1 cellular context compared by ENCODE assay signal in genomic region chr9:137175345-137175961, GRCh38.
A peak's percentile ranks its signal among the peaks of the same experiment; 100 is the strongest.
TF ChIP-seq lines count a peak whose summit lies in the region.

No MANE protein-coding gene starts in this region.

TF ChIP-seq in H1, 55 proteins besides CTCF, POLR2A, EP300 and RAD21:
- no peak for TF ChIP-seq GTF2F1 (IDR thresholded peaks at IDR 0.05; ENCODE audit: borderline replicate concordance, low read depth, low read length)
- peak; percentile 82; the same call in 1 of the 2 replicates for TF ChIP-seq GABPA (IDR thresholded peaks at IDR 0.05; ENCODE audit: borderline replicate concordance, insufficient read depth, low read length)
- 0 out of 2 replicates have a peak, but pooled peaks have one; percentile 11 for TF ChIP-seq FOSL1 (IDR thresholded peaks at IDR 0.05; ENCODE audit: insufficient read depth, low read depth, low read length)
TF ChIP-seq in H1: peak in this region for 2.
